Comparison of ENCODE assay signal across 1 cellular context in genomic region chr11:129460714-129461113, GRCh38.
TF ChIP-seq lines count a peak whose summit lies in the region.

No MANE protein-coding gene starts in this region.

TF ChIP-seq in HepG2, 621 proteins besides CTCF, POLR2A, EP300 and RAD21 (continued from another document):
- TF ChIP-seq HNF4A (CRISPR knock-in tag; IDR thresholded peaks at IDR 0.05) (peak; percentile 25; the same call in 1 of the 2 replicates), BHLHE40 (IDR thresholded peaks at IDR 0.05; ENCODE audit: low read length) (0 out of 2 replicates have a peak, but pooled peaks have one; percentile 8), SOX13 (IDR thresholded peaks at IDR 0.05) (no peak), SOX13 (CRISPR knock-in tag; conservative IDR thresholded peaks at IDR 0.05 in 1 of 2, IDR thresholded peaks at IDR 0.05 in 1 of 2) (peak in 1 of 2 experiments; percentile 66; a peak in 2 of 4 replicates), ZNF281 (CRISPR knock-in tag; IDR thresholded peaks at IDR 0.05; ENCODE audit: borderline replicate concordance) (0 out of 2 replicates have a peak, but pooled peaks have one; percentile 14), ZNF609 (CRISPR knock-in tag; IDR thresholded peaks at IDR 0.05; ENCODE audit: borderline replicate concordance) (peak; percentile 18; the same call in 1 of the 2 replicates), ZGPAT (CRISPR knock-in tag; IDR thresholded peaks at IDR 0.05) (no peak), FOXP1 (IDR thresholded peaks at IDR 0.05) (no peak), FOXP1 (CRISPR knock-in tag; IDR thresholded peaks at IDR 0.05) (peak; percentile 46; the same call in 1 of the 2 replicates), BCL6 (CRISPR knock-in tag; IDR thresholded peaks at IDR 0.05) (peak; percentile 100), FOXA1 (IDR thresholded peaks at IDR 0.05) (no peak), FOXA1 (CRISPR knock-in tag; IDR thresholded peaks at IDR 0.05) (peak; percentile 69), TCF7 (IDR thresholded peaks at IDR 0.05; ENCODE audit: low read depth) (peak; percentile 42; the same call in 1 of the 2 replicates), FOSL2 (CRISPR knock-in tag; IDR thresholded peaks at IDR 0.05) (peak; percentile 8; the same call in 1 of the 2 replicates), TBX3 (IDR thresholded peaks at IDR 0.05; ENCODE audit: borderline replicate concordance) (peak; percentile 48; the same call in 1 of the 2 replicates), PAX8 (CRISPR knock-in tag; IDR thresholded peaks at IDR 0.05; ENCODE audit: borderline replicate concordance) (no peak), ATRX (CRISPR knock-in tag; IDR thresholded peaks at IDR 0.05; ENCODE audit: borderline replicate concordance) (no peak), SOX5 (CRISPR knock-in tag; IDR thresholded peaks at IDR 0.05; ENCODE audit: borderline replicate concordance) (peak; percentile 10; the same call in 1 of the 2 replicates)
- TF ChIP-seq, protein P1, sequence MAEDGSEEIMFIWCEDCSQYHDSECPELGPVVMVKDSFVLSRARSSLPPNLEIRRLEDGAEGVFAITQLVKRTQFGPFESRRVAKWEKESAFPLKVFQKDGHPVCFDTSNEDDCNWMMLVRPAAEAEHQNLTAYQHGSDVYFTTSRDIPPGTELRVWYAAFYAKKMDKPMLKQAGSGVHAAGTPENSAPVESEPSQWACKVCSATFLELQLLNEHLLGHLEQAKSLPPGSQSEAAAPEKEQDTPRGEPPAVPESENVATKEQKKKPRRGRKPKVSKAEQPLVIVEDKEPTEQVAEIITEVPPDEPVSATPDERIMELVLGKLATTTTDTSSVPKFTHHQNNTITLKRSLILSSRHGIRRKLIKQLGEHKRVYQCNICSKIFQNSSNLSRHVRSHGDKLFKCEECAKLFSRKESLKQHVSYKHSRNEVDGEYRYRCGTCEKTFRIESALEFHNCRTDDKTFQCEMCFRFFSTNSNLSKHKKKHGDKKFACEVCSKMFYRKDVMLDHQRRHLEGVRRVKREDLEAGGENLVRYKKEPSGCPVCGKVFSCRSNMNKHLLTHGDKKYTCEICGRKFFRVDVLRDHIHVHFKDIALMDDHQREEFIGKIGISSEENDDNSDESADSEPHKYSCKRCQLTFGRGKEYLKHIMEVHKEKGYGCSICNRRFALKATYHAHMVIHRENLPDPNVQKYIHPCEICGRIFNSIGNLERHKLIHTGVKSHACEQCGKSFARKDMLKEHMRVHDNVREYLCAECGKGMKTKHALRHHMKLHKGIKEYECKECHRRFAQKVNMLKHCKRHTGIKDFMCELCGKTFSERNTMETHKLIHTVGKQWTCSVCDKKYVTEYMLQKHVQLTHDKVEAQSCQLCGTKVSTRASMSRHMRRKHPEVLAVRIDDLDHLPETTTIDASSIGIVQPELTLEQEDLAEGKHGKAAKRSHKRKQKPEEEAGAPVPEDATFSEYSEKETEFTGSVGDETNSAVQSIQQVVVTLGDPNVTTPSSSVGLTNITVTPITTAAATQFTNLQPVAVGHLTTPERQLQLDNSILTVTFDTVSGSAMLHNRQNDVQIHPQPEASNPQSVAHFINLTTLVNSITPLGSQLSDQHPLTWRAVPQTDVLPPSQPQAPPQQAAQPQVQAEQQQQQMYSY (CRISPR knock-in tag; IDR thresholded peaks at IDR 0.05) = no peak
